ENCODE assay signal across 9 cellular contexts in the genomic region with DNA sequence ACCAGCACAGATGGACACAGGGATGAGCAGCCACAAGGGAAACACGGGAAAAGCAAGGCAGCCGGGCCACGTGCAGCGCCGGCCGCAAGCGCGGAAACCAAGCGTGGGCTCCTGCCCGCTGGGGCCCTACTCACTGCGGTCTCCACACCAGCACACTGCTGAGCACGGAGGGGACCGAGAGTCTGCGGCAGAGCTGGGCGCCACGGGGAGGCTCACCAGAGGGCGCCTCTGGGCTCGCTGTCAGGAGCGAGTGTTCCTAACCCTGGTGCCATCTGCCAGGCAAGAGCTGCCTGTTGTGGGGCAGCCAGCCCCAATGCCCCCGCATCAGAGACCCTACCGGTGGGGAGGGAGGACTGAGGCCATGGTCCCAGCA. TPM values are rescaled to one million over a fixed set of nuclear protein-coding genes. Genes with fewer than 3 reads are reported as not detected.
A peak's percentile ranks its signal among the peaks of the same experiment; 100 is the strongest.
DNase-seq lines count a peak whose midpoint lies in the region; ATAC-seq and TF ChIP-seq lines count a peak whose summit lies in the region.
"Had no signal": no experiment of that assay in that cellular context is flagged by ENCODE, and none has a peak within 500 bp of the region (broad histone marks: within the 10 kb centered on the region; RNA-seq: fewer than 3 reads in every experiment).

No MANE protein-coding gene starts in this region.

- H3K9me3 ChIP-seq in mammary epithelial cell (replicated peaks; ENCODE audit: insufficient read depth, low read length) (no peaks in the 10 kb centered on the region), liver (ENCODE audit: control insufficient read depth in 4 of 4, low read length in 3 of 4) (no peaks in the 10 kb centered on the region)
- H3K9me3 ChIP-seq: tibial artery had no signal

- H3K4me3 ChIP-seq in HL-60 (replicated peaks; ENCODE audit: insufficient read depth, low read length): peak overlapping the region; percentile 27; the same call in 1 of the 2 replicates
- peak overlapping the region in 2 of 3 experiments; percentile 10 to 26 for H3K4me3 ChIP-seq in mammary epithelial cell (replicated peaks in 1 of 3; ENCODE audit: insufficient read depth in 1 of 3, low read depth in 2 of 3, low read length in 3 of 3)
- no peak overlapping the region for H3K4me3 ChIP-seq in liver (ENCODE audit: low read depth in 1 of 3, low read length in 3 of 3)

- H3K27ac ChIP-seq in HL-60 (replicated peaks) (peak overlapping the region; percentile 41), mammary epithelial cell (ENCODE audit: insufficient read depth, low read depth, low read length) (peak overlapping the region; percentile 75), liver (ENCODE audit: low read depth in 1 of 2, low read length in 2 of 2) (peak overlapping the region; percentile 51 to 69)
- H3K27ac ChIP-seq: tibial artery had no signal

- no peaks in the 10 kb centered on the region for H3K27me3 ChIP-seq in HL-60 (ENCODE audit: insufficient read depth, poor library complexity, severe bottlenecking)
- no peaks in the 10 kb centered on the region for H3K27me3 ChIP-seq in mammary epithelial cell (ENCODE audit: insufficient read depth, low read length)
- H3K27me3 ChIP-seq in liver (ENCODE audit: control insufficient read depth in 4 of 4, insufficient read depth in 4 of 4, low read length in 3 of 4): no peaks in the 10 kb centered on the region
- H3K27me3 ChIP-seq: tibial artery had no signal

- H3K4me1 ChIP-seq in mammary epithelial cell (ENCODE audit: insufficient read depth, low read length): peaks cover 53% of the 10 kb centered on the region
- peaks cover 18 to 65% (median 40%) of the 10 kb centered on the region in 4 donors for H3K4me1 ChIP-seq in liver (ENCODE audit: control insufficient read depth in 4 of 4, insufficient read depth in 4 of 4, low read length in 3 of 4)

- peak in 1 of 2 donors; percentile 55 for TF ChIP-seq RAD21 in liver (IDR thresholded peaks at IDR 0.05)

- peak; percentile 64 for DNase-seq in NK-92 treated with Interleukin-12 subunit alpha and Interleukin-12 subunit beta, amount 100 ng/mL, for 24 hours (lab: John Stamatoyannopoulos, UW)
- no peak for DNase-seq in NK-92 (lab: John Stamatoyannopoulos, UW; ENCODE audit: unreplicated experiment)
- peak; percentile 57 to 75 for DNase-seq in HL-60 (ENCODE audit: low read depth in 1 of 2, low spot score in 1 of 2)
- DNase-seq in activated CD4-positive, CD25-positive, alpha-beta regulatory T cell (lab: John Stamatoyannopoulos, UW): peak; percentile 40 to 57 (median 48)
- DNase-seq in mammary epithelial cell: peak; percentile 75
- DNase-seq in stimulated activated CD4-positive, alpha-beta T cell treated with anti-CD3 and anti-CD28 coated beads, TNF-alpha, amount 100 ng/mL, for 1 hour (ENCODE audit: low read depth in 3 of 3, low spot score in 1 of 3): peak; percentile 49 to 63 (median 57)
- DNase-seq in omental fat pad (ENCODE audit: low spot score): no peak

- intact Hi-C loops in mammary epithelial cell (cut with micrococcal nuclease): loop anchor here (1.0 to 2.0 kb wide), 4 partner anchors 8 to 30 kb away; a partner anchor contains a TSS

- CTCF ChIA-PET in mammary epithelial cell (lab: Charles Lee; ENCODE audit: low non-redundant PET): no interaction called here

- no peak overlapping the region for H2AFZ ChIP-seq in mammary epithelial cell (ENCODE audit: low read depth, low read length)

- no peaks in the 10 kb centered on the region for H4K20me1 ChIP-seq in mammary epithelial cell (ENCODE audit: insufficient read depth, low read length)

- dilution Hi-C loops in mammary epithelial cell (cut with HindIII; ENCODE audit: low sequenced_read_pairs): loop anchor here (5.0 to 10.0 kb wide), 4 partner anchors 78 to 835 kb away; a partner anchor contains a TSS

- in situ Hi-C loops in mammary epithelial cell (cut with MboI; ENCODE audit: low sequenced_read_pairs in 2 of 2): loop anchor here in 1 of 2 donors (25.0 kb wide), 1 partner anchor 108 kb away; no protein-coding TSS in a partner anchor

- no TSS peak for BruUV-seq in mammary epithelial cell (replicated peaks; lab: Mats Ljungman, UMichigan)

- H3K36me3 ChIP-seq in mammary epithelial cell (ENCODE audit: insufficient read depth, low read length): peaks cover 7% of the 10 kb centered on the region
- H3K36me3 ChIP-seq in liver (ENCODE audit: control insufficient read depth in 4 of 4, insufficient read depth in 3 of 4, low read depth in 1 of 4, low read length in 3 of 4): peaks cover 3 to 17% (median 11%) of the 10 kb centered on the region in 4 donors

- H3K79me2 ChIP-seq in mammary epithelial cell (ENCODE audit: insufficient read depth, low read length): peaks cover 79% of the 10 kb centered on the region

- H3K9ac ChIP-seq in mammary epithelial cell (ENCODE audit: insufficient read depth, low read length) (peak overlapping the region; percentile 79), liver (ENCODE audit: low read depth in 1 of 2, low read length in 2 of 2) (no peak overlapping the region)

- TF ChIP-seq CTCF in HL-60 (IDR thresholded peaks at IDR 0.05; ENCODE audit: insufficient read depth, low read length) (peak; percentile 43), mammary epithelial cell (conservative IDR thresholded peaks at IDR 0.05 in 1 of 2, IDR thresholded peaks at IDR 0.05 in 1 of 2; ENCODE audit: extremely low read depth in 1 of 2, insufficient read depth in 1 of 2, low read depth in 1 of 2, low read length in 2 of 2) (peak; percentile 22 to 83), liver (IDR thresholded peaks at IDR 0.05; ENCODE audit: low read depth, low read length, missing input control) (peak; percentile 15), omental fat pad (IDR thresholded peaks at IDR 0.05) (no peak)

- H3K4me2 ChIP-seq in mammary epithelial cell (ENCODE audit: insufficient read depth, low read depth, low read length): peak overlapping the region; percentile 78

- WGBS in mammary epithelial cell (ENCODE audit: low coverage, missing lambda C conversion rate): 2% methylated on average over 12 of the region's 21 CpGs
- 67% methylated on average over 21 of the region's 21 CpGs for WGBS in liver

- no peak for ATAC-seq in omental fat pad (ENCODE audit: low FRiP score)

TF ChIP-seq in liver, 16 proteins besides CTCF, POLR2A, EP300 and RAD21:
- TF ChIP-seq HNF4G (IDR thresholded peaks at IDR 0.05) (no peak), FOXA1 (IDR thresholded peaks at IDR 0.05) (no peak)

RNA-seq across cellular contexts. Expression of a gene that starts 26.5 kb away (rescaled TPM):
- 10 to 100 TPM in 1 of 2 donors, 1 to 10 TPM in 1; 4.3 to 12.5 TPM for total RNA-seq in mammary epithelial cell
- 5.5 TPM for polyA plus RNA-seq in mammary epithelial cell
- polyA minus RNA-seq in mammary epithelial cell: 2.0 TPM
- total RNA-seq in liver: 1 to 10 TPM; 4.7 to 9.9 TPM
- polyA plus RNA-seq in liver: 1 to 10 TPM; 9.0 to 9.4 TPM
- total RNA-seq in omental fat pad: 1 to 10 TPM; 3.5 to 7.1 (median 6.0) TPM

RNA-seq across cellular contexts. Expression of a gene that starts 30.5 kb away (rescaled TPM):
- total RNA-seq in mammary epithelial cell (100 to 1,000 TPM in 1 of 2 donors, 10 to 100 TPM in 1; 80.5 to 149 TPM), liver (10 to 100 TPM; 16.7 to 19.7 TPM), omental fat pad (10 to 100 TPM; 38.0 to 54.9 (median 48.2) TPM)
- polyA plus RNA-seq in mammary epithelial cell (84.9 TPM), liver (10 to 100 TPM; 16.5 to 27.8 TPM)
- polyA minus RNA-seq in mammary epithelial cell: 55.7 TPM

RNA-seq across cellular contexts. Expression of a gene that starts 31.2 kb away (rescaled TPM):
- total RNA-seq in mammary epithelial cell: 10 to 100 TPM; 26.7 to 52.8 TPM
- polyA plus RNA-seq in mammary epithelial cell: 55.0 TPM
- 40.1 TPM for polyA minus RNA-seq in mammary epithelial cell
- 10 to 100 TPM in 1 of 2 donors, 1 to 10 TPM in 1; 8.6 to 26.4 TPM for total RNA-seq in liver
- polyA plus RNA-seq in liver: 10 to 100 TPM; 23.6 to 24.5 TPM
- 10 to 100 TPM in 2 of 4 donors, 1 to 10 TPM in 2; 4.6 to 18.8 (median 7.7) TPM for total RNA-seq in omental fat pad

RNA-seq across cellular contexts. Expression of a gene that starts 32.6 kb away (rescaled TPM):
- total RNA-seq in mammary epithelial cell: 10 to 100 TPM in 1 of 2 donors, 1 to 10 TPM in 1; 4.0 to 30.0 TPM
- 24.4 TPM for polyA plus RNA-seq in mammary epithelial cell
- polyA minus RNA-seq in mammary epithelial cell: 16.8 TPM
- 10 to 100 TPM in 1 of 2 donors, 1 to 10 TPM in 1; 2.9 to 20.8 TPM for total RNA-seq in liver
- polyA plus RNA-seq in liver: 1 to 10 TPM; 1.0 to 2.1 TPM
- total RNA-seq in omental fat pad: 1 to 10 TPM; 3.9 to 6.5 (median 4.1) TPM

Comparison
In these comparisons a context has a peak if more than half of its experiments do, and no peak if none do; other contexts are left out.
1. DNase-seq: peak in NK-92 treated with Interleukin-12 subunit alpha and Interleukin-12 subunit beta, amount 100 ng/mL, for 24 hours (single experiment), HL-60 (2 of 2), activated CD4-positive, CD25-positive, alpha-beta regulatory T cell (4 of 4), mammary epithelial cell (single experiment) and stimulated activated CD4-positive, alpha-beta T cell treated with anti-CD3 and anti-CD28 coated beads, TNF-alpha, amount 100 ng/mL, for 1 hour (3 of 3); none in NK-92 (single experiment) and omental fat pad (single experiment).
2. H3K4me3 ChIP-seq: peak in HL-60 (single experiment) and mammary epithelial cell (2 of 3); none in liver (0 of 3).
3. CTCF ChIP-seq: peak in HL-60 (single experiment), mammary epithelial cell (2 of 2) and liver (single experiment); none in omental fat pad (0 of 3).
4. Peak in every context shown above with its lines, with median percentiles within 50 percentile points of each other: H3K27ac ChIP-seq.